1 cellular context compared by ENCODE assay signal in the genomic region with DNA sequence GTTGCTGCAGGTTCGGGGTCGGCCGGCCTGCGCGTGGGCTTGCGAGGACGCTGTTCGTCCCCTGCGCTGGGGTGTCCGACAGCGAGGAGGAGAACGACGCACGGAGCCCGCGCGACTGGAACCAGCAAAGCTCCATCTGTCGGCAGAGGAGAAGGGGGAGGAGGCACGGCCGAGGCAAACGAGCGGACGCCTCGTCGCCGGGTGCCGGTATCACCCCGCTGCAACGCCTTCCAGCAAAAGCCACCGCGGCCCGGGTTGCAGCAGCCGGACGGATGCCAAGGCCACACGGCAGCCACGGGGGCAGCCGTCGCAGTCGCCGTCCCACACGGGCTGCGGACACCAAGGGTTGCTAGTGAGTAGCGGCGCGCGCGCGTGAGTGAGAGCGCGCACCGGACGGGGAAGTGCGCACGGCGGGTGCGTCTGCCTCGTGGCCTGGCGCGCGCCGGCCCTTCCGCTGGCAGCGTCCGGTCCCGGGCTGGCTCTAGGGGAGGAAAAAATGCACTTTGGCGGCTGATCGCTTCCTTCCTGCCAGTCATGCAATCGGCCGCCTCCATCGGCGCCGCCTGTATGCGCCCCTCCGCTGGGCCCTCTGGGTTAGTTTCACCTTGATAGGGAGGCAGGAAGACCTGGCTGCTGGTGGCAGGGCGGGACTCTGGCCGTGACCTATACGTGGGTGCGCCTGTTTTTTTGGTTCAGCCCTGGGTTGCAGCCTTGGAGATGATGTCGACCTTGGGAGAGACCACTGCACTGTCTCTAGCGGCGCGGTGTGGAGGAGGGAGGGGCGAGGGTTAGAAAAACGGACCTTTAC.
TF ChIP-seq lines count a peak whose summit lies in the region.

No MANE protein-coding gene starts in this region.

TF ChIP-seq in H1, 55 proteins besides CTCF, POLR2A, EP300 and RAD21 (continued from another document):
- TF ChIP-seq KDM1A (IDR thresholded peaks at IDR 0.05; ENCODE audit: borderline replicate concordance, low read length) = no peak; the same call in 1 of the 2 replicates
- peak; percentile 49; the same call in 1 of the 2 replicates for TF ChIP-seq TAF1 (IDR thresholded peaks at IDR 0.05; ENCODE audit: low read depth, low read length)
- TF ChIP-seq EZH2 (IDR thresholded peaks at IDR 0.05; ENCODE audit: low read depth, low read length, severe bottlenecking) = peak; percentile 33
- TF ChIP-seq SRF (IDR thresholded peaks at IDR 0.05; ENCODE audit: low read depth, low read length) = no peak
- no peak for TF ChIP-seq CREB1 (IDR thresholded peaks at IDR 0.05)
- TF ChIP-seq, protein P1, sequence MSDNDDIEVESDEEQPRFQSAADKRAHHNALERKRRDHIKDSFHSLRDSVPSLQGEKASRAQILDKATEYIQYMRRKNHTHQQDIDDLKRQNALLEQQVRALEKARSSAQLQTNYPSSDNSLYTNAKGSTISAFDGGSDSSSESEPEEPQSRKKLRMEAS (IDR thresholded peaks at IDR 0.05) = peak; percentile 93
- no peak for TF ChIP-seq SP2 (IDR thresholded peaks at IDR 0.05; ENCODE audit: low read length)
- peak; percentile 98 for TF ChIP-seq ASH2L (IDR thresholded peaks at IDR 0.05; ENCODE audit: low read length)
- 0 out of 2 replicates have a peak, but pooled peaks have one; percentile 11 for TF ChIP-seq GABPA (IDR thresholded peaks at IDR 0.05; ENCODE audit: borderline replicate concordance, insufficient read depth, low read length)
- TF ChIP-seq JUN (IDR thresholded peaks at IDR 0.05; ENCODE audit: low read depth, low read length) = no peak
- TF ChIP-seq SUZ12 (IDR thresholded peaks at IDR 0.05; ENCODE audit: low read length) = 0 out of 2 replicates have a peak, but pooled peaks have one; percentile 36
- no peak for TF ChIP-seq CTBP2 (IDR thresholded peaks at IDR 0.05; ENCODE audit: borderline replicate concordance, insufficient read depth, insufficient read length, low read length)
- TF ChIP-seq SIRT6 (IDR thresholded peaks at IDR 0.05; ENCODE audit: low read length) = no peak
- TF ChIP-seq SP4 (IDR thresholded peaks at IDR 0.05; ENCODE audit: low read length) = no peak
- TF ChIP-seq NANOG (IDR thresholded peaks at IDR 0.05; ENCODE audit: insufficient read depth, low read depth, low read length, poor library complexity, severe bottlenecking) = no peak
- no peak for TF ChIP-seq POU5F1 (IDR thresholded peaks at IDR 0.05; ENCODE audit: low read depth, low read length)
- no peak for TF ChIP-seq CBX8 (IDR thresholded peaks at IDR 0.05; ENCODE audit: borderline replicate concordance, low read depth, low read length)
- no peak for TF ChIP-seq CHD1 (IDR thresholded peaks at IDR 0.05; ENCODE audit: low read depth, low read length)
- no peak for TF ChIP-seq BCL11A (IDR thresholded peaks at IDR 0.05; ENCODE audit: low read depth in 2 of 2, low read length in 2 of 2)
- peak; percentile 70 to 86; a peak in 2 of 4 replicates for TF ChIP-seq HDAC2 (IDR thresholded peaks at IDR 0.05; ENCODE audit: borderline replicate concordance in 1 of 2, low read depth in 2 of 2, low read length in 2 of 2)
- TF ChIP-seq, protein P2, sequence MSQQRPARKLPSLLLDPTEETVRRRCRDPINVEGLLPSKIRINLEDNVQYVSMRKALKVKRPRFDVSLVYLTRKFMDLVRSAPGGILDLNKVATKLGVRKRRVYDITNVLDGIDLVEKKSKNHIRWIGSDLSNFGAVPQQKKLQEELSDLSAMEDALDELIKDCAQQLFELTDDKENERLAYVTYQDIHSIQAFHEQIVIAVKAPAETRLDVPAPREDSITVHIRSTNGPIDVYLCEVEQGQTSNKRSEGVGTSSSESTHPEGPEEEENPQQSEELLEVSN (IDR thresholded peaks at IDR 0.05) = peak; percentile 67
- TF ChIP-seq RXRA (IDR thresholded peaks at IDR 0.05; ENCODE audit: insufficient read depth, low read depth, low read length) = no peak
- TF ChIP-seq, protein P3, sequence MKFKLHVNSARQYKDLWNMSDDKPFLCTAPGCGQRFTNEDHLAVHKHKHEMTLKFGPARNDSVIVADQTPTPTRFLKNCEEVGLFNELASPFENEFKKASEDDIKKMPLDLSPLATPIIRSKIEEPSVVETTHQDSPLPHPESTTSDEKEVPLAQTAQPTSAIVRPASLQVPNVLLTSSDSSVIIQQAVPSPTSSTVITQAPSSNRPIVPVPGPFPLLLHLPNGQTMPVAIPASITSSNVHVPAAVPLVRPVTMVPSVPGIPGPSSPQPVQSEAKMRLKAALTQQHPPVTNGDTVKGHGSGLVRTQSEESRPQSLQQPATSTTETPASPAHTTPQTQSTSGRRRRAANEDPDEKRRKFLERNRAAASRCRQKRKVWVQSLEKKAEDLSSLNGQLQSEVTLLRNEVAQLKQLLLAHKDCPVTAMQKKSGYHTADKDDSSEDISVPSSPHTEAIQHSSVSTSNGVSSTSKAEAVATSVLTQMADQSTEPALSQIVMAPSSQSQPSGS (IDR thresholded peaks at IDR 0.05; ENCODE audit: low read length) = no peak
- TF ChIP-seq SP1 (IDR thresholded peaks at IDR 0.05; ENCODE audit: low read depth, low read length) = no peak
- no peak for TF ChIP-seq ZNF274 (IDR thresholded peaks at IDR 0.05; ENCODE audit: borderline replicate concordance, extremely low read depth, low read length)
- TF ChIP-seq CEBPB (IDR thresholded peaks at IDR 0.05; ENCODE audit: low read depth, low read length) = no peak
- TF ChIP-seq JUND (IDR thresholded peaks at IDR 0.05; ENCODE audit: low read length) = no peak
- TF ChIP-seq YY1 (IDR thresholded peaks at IDR 0.05; ENCODE audit: low read depth, low read length) = no peak
- TF ChIP-seq NRF1 (IDR thresholded peaks at IDR 0.05; ENCODE audit: low read depth, low read length) = no peak
- peak; percentile 49 for TF ChIP-seq POLR2AphosphoS5 (IDR thresholded peaks at IDR 0.05; ENCODE audit: low read depth, low read length)
- no peak for TF ChIP-seq TCF12 (IDR thresholded peaks at IDR 0.05; ENCODE audit: low read depth, low read length)
- no peak for TF ChIP-seq RNF2 (IDR thresholded peaks at IDR 0.05; ENCODE audit: borderline replicate concordance, low read depth, low read length, missing control alignments, poor library complexity, severe bottlenecking)
- TF ChIP-seq RFX5 (IDR thresholded peaks at IDR 0.05; ENCODE audit: borderline replicate concordance, low read depth, low read length) = no peak
- no peak for TF ChIP-seq SIX5 (IDR thresholded peaks at IDR 0.05; ENCODE audit: low read depth, low read length)
- TF ChIP-seq, protein P4, sequence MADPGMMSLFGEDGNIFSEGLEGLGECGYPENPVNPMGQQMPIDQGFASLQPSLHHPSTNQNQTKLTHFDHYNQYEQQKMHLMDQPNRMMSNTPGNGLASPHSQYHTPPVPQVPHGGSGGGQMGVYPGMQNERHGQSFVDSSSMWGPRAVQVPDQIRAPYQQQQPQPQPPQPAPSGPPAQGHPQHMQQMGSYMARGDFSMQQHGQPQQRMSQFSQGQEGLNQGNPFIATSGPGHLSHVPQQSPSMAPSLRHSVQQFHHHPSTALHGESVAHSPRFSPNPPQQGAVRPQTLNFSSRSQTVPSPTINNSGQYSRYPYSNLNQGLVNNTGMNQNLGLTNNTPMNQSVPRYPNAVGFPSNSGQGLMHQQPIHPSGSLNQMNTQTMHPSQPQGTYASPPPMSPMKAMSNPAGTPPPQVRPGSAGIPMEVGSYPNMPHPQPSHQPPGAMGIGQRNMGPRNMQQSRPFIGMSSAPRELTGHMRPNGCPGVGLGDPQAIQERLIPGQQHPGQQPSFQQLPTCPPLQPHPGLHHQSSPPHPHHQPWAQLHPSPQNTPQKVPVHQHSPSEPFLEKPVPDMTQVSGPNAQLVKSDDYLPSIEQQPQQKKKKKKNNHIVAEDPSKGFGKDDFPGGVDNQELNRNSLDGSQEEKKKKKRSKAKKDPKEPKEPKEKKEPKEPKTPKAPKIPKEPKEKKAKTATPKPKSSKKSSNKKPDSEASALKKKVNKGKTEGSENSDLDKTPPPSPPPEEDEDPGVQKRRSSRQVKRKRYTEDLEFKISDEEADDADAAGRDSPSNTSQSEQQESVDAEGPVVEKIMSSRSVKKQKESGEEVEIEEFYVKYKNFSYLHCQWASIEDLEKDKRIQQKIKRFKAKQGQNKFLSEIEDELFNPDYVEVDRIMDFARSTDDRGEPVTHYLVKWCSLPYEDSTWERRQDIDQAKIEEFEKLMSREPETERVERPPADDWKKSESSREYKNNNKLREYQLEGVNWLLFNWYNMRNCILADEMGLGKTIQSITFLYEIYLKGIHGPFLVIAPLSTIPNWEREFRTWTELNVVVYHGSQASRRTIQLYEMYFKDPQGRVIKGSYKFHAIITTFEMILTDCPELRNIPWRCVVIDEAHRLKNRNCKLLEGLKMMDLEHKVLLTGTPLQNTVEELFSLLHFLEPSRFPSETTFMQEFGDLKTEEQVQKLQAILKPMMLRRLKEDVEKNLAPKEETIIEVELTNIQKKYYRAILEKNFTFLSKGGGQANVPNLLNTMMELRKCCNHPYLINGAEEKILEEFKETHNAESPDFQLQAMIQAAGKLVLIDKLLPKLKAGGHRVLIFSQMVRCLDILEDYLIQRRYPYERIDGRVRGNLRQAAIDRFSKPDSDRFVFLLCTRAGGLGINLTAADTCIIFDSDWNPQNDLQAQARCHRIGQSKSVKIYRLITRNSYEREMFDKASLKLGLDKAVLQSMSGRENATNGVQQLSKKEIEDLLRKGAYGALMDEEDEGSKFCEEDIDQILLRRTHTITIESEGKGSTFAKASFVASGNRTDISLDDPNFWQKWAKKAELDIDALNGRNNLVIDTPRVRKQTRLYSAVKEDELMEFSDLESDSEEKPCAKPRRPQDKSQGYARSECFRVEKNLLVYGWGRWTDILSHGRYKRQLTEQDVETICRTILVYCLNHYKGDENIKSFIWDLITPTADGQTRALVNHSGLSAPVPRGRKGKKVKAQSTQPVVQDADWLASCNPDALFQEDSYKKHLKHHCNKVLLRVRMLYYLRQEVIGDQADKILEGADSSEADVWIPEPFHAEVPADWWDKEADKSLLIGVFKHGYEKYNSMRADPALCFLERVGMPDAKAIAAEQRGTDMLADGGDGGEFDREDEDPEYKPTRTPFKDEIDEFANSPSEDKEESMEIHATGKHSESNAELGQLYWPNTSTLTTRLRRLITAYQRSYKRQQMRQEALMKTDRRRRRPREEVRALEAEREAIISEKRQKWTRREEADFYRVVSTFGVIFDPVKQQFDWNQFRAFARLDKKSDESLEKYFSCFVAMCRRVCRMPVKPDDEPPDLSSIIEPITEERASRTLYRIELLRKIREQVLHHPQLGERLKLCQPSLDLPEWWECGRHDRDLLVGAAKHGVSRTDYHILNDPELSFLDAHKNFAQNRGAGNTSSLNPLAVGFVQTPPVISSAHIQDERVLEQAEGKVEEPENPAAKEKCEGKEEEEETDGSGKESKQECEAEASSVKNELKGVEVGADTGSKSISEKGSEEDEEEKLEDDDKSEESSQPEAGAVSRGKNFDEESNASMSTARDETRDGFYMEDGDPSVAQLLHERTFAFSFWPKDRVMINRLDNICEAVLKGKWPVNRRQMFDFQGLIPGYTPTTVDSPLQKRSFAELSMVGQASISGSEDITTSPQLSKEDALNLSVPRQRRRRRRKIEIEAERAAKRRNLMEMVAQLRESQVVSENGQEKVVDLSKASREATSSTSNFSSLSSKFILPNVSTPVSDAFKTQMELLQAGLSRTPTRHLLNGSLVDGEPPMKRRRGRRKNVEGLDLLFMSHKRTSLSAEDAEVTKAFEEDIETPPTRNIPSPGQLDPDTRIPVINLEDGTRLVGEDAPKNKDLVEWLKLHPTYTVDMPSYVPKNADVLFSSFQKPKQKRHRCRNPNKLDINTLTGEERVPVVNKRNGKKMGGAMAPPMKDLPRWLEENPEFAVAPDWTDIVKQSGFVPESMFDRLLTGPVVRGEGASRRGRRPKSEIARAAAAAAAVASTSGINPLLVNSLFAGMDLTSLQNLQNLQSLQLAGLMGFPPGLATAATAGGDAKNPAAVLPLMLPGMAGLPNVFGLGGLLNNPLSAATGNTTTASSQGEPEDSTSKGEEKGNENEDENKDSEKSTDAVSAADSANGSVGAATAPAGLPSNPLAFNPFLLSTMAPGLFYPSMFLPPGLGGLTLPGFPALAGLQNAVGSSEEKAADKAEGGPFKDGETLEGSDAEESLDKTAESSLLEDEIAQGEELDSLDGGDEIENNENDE (IDR thresholded peaks at IDR 0.05; ENCODE audit: insufficient replicate concordance, low read length) = no peak
- TF ChIP-seq SIN3A (conservative IDR thresholded peaks at IDR 0.05 in 1 of 2, IDR thresholded peaks at IDR 0.05 in 1 of 2; ENCODE audit: low read depth in 1 of 2, low read length in 2 of 2) = 0 out of 4 replicates have a peak, but pooled peaks of 1 of the 2 experiments have one; percentile 26
- peak; percentile 53 for TF ChIP-seq SAP30 (IDR thresholded peaks at IDR 0.05; ENCODE audit: insufficient read depth, insufficient replicate concordance, low read length)
- peak; percentile 45; the same call in 1 of the 2 replicates for TF ChIP-seq PHF8 (conservative IDR thresholded peaks at IDR 0.05; ENCODE audit: low read depth, low read length)
- TF ChIP-seq GTF2F1 (IDR thresholded peaks at IDR 0.05; ENCODE audit: borderline replicate concordance, low read depth, low read length) = no peak
- TF ChIP-seq CHD2 (IDR thresholded peaks at IDR 0.05; ENCODE audit: low read length) = no peak
- no peak for TF ChIP-seq TAF7 (optimal IDR thresholded peaks at IDR 0.05; ENCODE audit: borderline replicate concordance, low read depth, low read length)
- peak; percentile 38; the same call in 1 of the 2 replicates for TF ChIP-seq BACH1 (IDR thresholded peaks at IDR 0.05; ENCODE audit: low read length)
- peak; percentile 99 for TF ChIP-seq KDM4A (IDR thresholded peaks at IDR 0.05; ENCODE audit: low read depth, low read length, severe bottlenecking)
- TF ChIP-seq KDM5A (IDR thresholded peaks at IDR 0.05; ENCODE audit: low read length) = no peak
- TF ChIP-seq TBP (IDR thresholded peaks at IDR 0.05; ENCODE audit: low read depth, low read length) = peak; percentile 52; the same call in 1 of the 2 replicates
- TF ChIP-seq, protein P5, sequence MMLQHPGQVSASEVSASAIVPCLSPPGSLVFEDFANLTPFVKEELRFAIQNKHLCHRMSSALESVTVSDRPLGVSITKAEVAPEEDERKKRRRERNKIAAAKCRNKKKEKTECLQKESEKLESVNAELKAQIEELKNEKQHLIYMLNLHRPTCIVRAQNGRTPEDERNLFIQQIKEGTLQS (IDR thresholded peaks at IDR 0.05; ENCODE audit: insufficient read depth, low read depth, low read length) = no peak
- TF ChIP-seq MAFK (IDR thresholded peaks at IDR 0.05; ENCODE audit: low read depth, low read length) = no peak
- TF ChIP-seq TEAD4 (IDR thresholded peaks at IDR 0.05; ENCODE audit: low read depth, low read length) = 0 out of 2 replicates have a peak, but pooled peaks have one; percentile 17
- no peak for TF ChIP-seq CBX5 (IDR thresholded peaks at IDR 0.05; ENCODE audit: low read depth, low read length)
- TF ChIP-seq FOSL1 (IDR thresholded peaks at IDR 0.05; ENCODE audit: insufficient read depth, low read depth, low read length) = no peak
- TF ChIP-seq HDAC6 (IDR thresholded peaks at IDR 0.05; ENCODE audit: low read depth, low read length) = no peak
- TF ChIP-seq, protein P6, sequence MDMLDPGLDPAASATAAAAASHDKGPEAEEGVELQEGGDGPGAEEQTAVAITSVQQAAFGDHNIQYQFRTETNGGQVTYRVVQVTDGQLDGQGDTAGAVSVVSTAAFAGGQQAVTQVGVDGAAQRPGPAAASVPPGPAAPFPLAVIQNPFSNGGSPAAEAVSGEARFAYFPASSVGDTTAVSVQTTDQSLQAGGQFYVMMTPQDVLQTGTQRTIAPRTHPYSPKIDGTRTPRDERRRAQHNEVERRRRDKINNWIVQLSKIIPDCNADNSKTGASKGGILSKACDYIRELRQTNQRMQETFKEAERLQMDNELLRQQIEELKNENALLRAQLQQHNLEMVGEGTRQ (IDR thresholded peaks at IDR 0.05; ENCODE audit: low read length) = no peak
- no peak for TF ChIP-seq EGR1 (IDR thresholded peaks at IDR 0.05; ENCODE audit: borderline replicate concordance, low read depth, low read length)
- TF ChIP-seq BRCA1 (IDR thresholded peaks at IDR 0.05; ENCODE audit: low read depth, low read length) = no peak
